ENCODE assay signal across 33 cellular contexts in the genomic region with DNA sequence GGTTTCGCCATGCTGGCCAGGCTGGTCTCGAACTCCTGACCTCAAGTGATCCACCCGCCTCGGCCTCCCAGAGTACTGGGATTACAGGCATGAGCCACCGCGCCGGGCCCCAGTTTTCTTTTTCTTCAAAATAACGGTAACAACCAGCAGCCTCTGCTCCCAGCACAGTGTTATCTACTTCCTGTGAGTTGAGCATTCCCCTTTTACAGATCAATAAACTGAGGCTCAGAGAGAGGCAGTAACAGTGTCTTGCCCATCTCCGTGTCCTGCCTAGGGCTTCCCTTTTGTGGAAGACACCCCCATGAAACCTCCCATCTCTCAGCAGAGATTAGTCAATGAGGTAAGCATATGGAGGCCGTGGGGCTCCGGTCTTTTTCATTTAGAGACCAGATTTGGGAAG. TPM values are rescaled to one million over a fixed set of nuclear protein-coding genes. Genes with fewer than 3 reads are reported as not detected.
"Had no signal": no experiment of that assay in that cellular context is flagged by ENCODE, and none has a peak within 500 bp of the region (broad histone marks: within the 10 kb centered on the region; RNA-seq: fewer than 3 reads in every experiment).

No MANE protein-coding gene starts in this region.

- FAIRE-seq: endometrium, islet of Langerhans, keratinocyte had no signal

- H3K36me3 ChIP-seq: colonic mucosa, esophagus squamous epithelium, gastrocnemius medialis, heart right ventricle, left lung, lower lobe of right lung had no signal

- DNase-seq: colonic mucosa; cortex of kidney; effector CD8-positive, alpha-beta T cell; effector memory CD8-positive, alpha-beta T cell; endodermal cell; erythroblast; esophagus squamous epithelium; foreskin fibroblast; foreskin melanocyte; gastrocnemius medialis; glutamatergic neuron; head of caudate nucleus; heart right ventricle; hippocampal formation; left cardiac atrium; left lung; left ventricle myocardium superior; lower lobe of right lung; mesenchymal stem cell; mucosa of descending colon had no signal

- H3K4me3 ChIP-seq: colonic mucosa, esophagus squamous epithelium, gastrocnemius medialis, heart right ventricle, left lung, lower lobe of right lung, mucosa of descending colon had no signal

- ATAC-seq: effector memory CD8-positive, alpha-beta T cell; esophagus mucosa; gastrocnemius medialis; heart right ventricle; left cardiac atrium; left lung; left ventricle myocardium superior; lower lobe of right lung; mucosa of descending colon had no signal

- H3K27ac ChIP-seq: colonic mucosa, epithelial cell of prostate, esophagus squamous epithelium, gastrocnemius medialis, heart right ventricle, left lung, lower lobe of right lung had no signal

- H3K9me3 ChIP-seq: colonic mucosa, esophagus squamous epithelium, gastrocnemius medialis, heart right ventricle, left lung, lower lobe of right lung, mucosa of descending colon had no signal

- H3K4me1 ChIP-seq: colonic mucosa, esophagus squamous epithelium, gastrocnemius medialis, heart right ventricle, left lung, lower lobe of right lung had no signal

- H3K27me3 ChIP-seq: colonic mucosa, gastrocnemius medialis had no signal

RNA-seq across cellular contexts. Expression of a gene that starts 29.6 kb away (rescaled TPM):
- total RNA-seq: dermis microvascular lymphatic vessel endothelial cell, gastrocnemius medialis, glomerular endothelial cell, heart right ventricle, kidney epithelial cell, left cardiac atrium, left ventricle myocardium superior, lower leg skin, lung microvascular endothelial cell, mesenteric fat pad, mesothelial cell of epicardium, mucosa of descending colon, myocyte had no signal
- polyA plus RNA-seq: keratinocyte had no signal
